Comparison of ENCODE assay signal across 9 cellular contexts in genomic region chr22:31626427-31627150, GRCh38. TPM values are rescaled to one million over a fixed set of nuclear protein-coding genes. Genes with fewer than 3 reads are reported as not detected.
DNase-seq lines count a peak whose midpoint lies in the region; ATAC-seq and TF ChIP-seq lines count a peak whose summit lies in the region.
"Had no signal": no experiment of that assay in that cellular context is flagged by ENCODE, and none has a peak within 500 bp of the region (broad histone marks: within the 10 kb centered on the region; RNA-seq: fewer than 3 reads in every experiment).

No MANE protein-coding gene starts in this region.

- DNase-seq in GM23338 (ENCODE audit: low spot score) (no peak), fibroblast of pulmonary artery (ENCODE audit: low read depth) (peak; percentile 37), gastrocnemius medialis (no peak), BE2C (no peak)
- DNase-seq in activated CD4-positive, CD25-positive, alpha-beta regulatory T cell treated with anti-CD3 and anti-CD28 coated beads, Interleukin-2, amount 50 U/mL, for 72 hours = no peak
- DNase-seq: NCI-H226 had no signal

- peak overlapping the region; percentile 36; the same call in 1 of the 2 replicates for H3K4me3 ChIP-seq in GM23338
- H3K4me3 ChIP-seq in fibroblast of pulmonary artery (replicated peaks; ENCODE audit: low read depth, low read length) = no peak overlapping the region
- H3K4me3 ChIP-seq in gastrocnemius medialis = no peak overlapping the region
- H3K4me3 ChIP-seq in BE2C (ENCODE audit: low read depth, low read length) = no peak overlapping the region; the same call in 1 of the 2 replicates

- H4K20me1 ChIP-seq in GM23338 (replicated peaks; ENCODE audit: insufficient read depth) = peaks cover 24% of the 10 kb centered on the region

- H3K4me2 ChIP-seq in GM23338 = peak overlapping the region; percentile 73; the same call in 1 of the 2 replicates

- peaks cover 66% of the 10 kb centered on the region for H3K79me2 ChIP-seq in GM23338 (replicated peaks; ENCODE audit: insufficient read depth)

- TF ChIP-seq CTCF in GM23338 (conservative IDR thresholded peaks at IDR 0.05; ENCODE audit: low read depth in 2 of 2) (no peak), VCaP (conservative IDR thresholded peaks at IDR 0.05) (no peak), fibroblast of pulmonary artery (IDR thresholded peaks at IDR 0.05; ENCODE audit: low read length, missing control alignments) (no peak), gastrocnemius medialis (IDR thresholded peaks at IDR 0.05 in 4 of 5, conservative IDR thresholded peaks at IDR 0.05 in 1 of 5) (no peak), BE2C (IDR thresholded peaks at IDR 0.05; ENCODE audit: low read depth, low read length) (no peak)

- H3K9me3 Mint-ChIP-seq in GM23338 = no peaks in the 10 kb centered on the region

- H3K4me1 ChIP-seq in GM23338 (ENCODE audit: insufficient read depth) (peaks cover 19% of the 10 kb centered on the region), gastrocnemius medialis (peaks cover 46 to 50% of the 10 kb centered on the region in 2 donors), BE2C (peaks cover 37% of the 10 kb centered on the region)

- TF ChIP-seq POLR2A in gastrocnemius medialis (IDR thresholded peaks at IDR 0.05) = no peak

- peak overlapping the region; percentile 69; the same call in 1 of the 2 replicates for H3K27ac ChIP-seq in GM23338 (ENCODE audit: low read depth)
- H3K27ac ChIP-seq in VCaP = peak overlapping the region; percentile 30; the same call in 1 of the 2 replicates
- peak overlapping the region; percentile 12 to 43 (median 32) for H3K27ac ChIP-seq in gastrocnemius medialis

- peaks cover 46% of the 10 kb centered on the region for H3K4me1 Mint-ChIP-seq in GM23338

- peaks cover 13% of the 10 kb centered on the region for H3K27me3 Mint-ChIP-seq in GM23338 (ENCODE audit: insufficient read depth, low read depth, poor library complexity)

- H3F3A ChIP-seq in GM23338 (replicated peaks; ENCODE audit: low read depth) = peaks cover 8% of the 10 kb centered on the region

- H3K27ac Mint-ChIP-seq in GM23338 = peak overlapping the region; percentile 84; the same call in 1 of the 2 replicates

- peak overlapping the region; percentile 27; the same call in 1 of the 3 replicates for H3K4me3 Mint-ChIP-seq in GM23338

- peaks cover 3% of the 10 kb centered on the region; the same call in 1 of the 3 replicates for H3K36me3 Mint-ChIP-seq in GM23338 (ENCODE audit: low read depth)

- no peaks in the 10 kb centered on the region for H3K9me3 ChIP-seq in gastrocnemius medialis
- H3K9me3 ChIP-seq in BE2C = no peaks in the 10 kb centered on the region

- intact Hi-C loops in gastrocnemius medialis (cut with DNase I; ENCODE audit: low total_unique reads) = no loop called here

- H3K36me3 ChIP-seq in GM23338 (ENCODE audit: insufficient read depth) (no peaks in the 10 kb centered on the region), gastrocnemius medialis (no peaks in the 10 kb centered on the region), BE2C (peaks cover 21% of the 10 kb centered on the region)

- H2AFZ ChIP-seq in GM23338 = no peak overlapping the region

- in situ Hi-C loops in gastrocnemius medialis (cut with MboI; ENCODE audit: low sequenced_read_pairs in 4 of 4) = loop anchor here in 2 of 4 donors (25.0 kb wide), 2 partner anchors 264 to 289 kb away; partner anchors contain the start of gene PATZ1 (in 1 of the 2)

- no peaks in the 10 kb centered on the region for H3K9me2 ChIP-seq in GM23338 (ENCODE audit: insufficient read depth)

- no peaks in the 10 kb centered on the region for H3K27me3 ChIP-seq in GM23338 (ENCODE audit: insufficient read depth)
- no peaks in the 10 kb centered on the region for H3K27me3 ChIP-seq in gastrocnemius medialis
- no peaks in the 10 kb centered on the region for H3K27me3 ChIP-seq in BE2C

- ATAC-seq in GM23338 (no peak), gastrocnemius medialis (no peak), GM19395 (IDR thresholded peaks at IDR 0.05; ENCODE audit: unreplicated experiment) (no peak), GM19351 (IDR thresholded peaks at IDR 0.05; ENCODE audit: unreplicated experiment) (no peak)

TF ChIP-seq in GM23338, 12 proteins besides CTCF, POLR2A, EP300 and RAD21 (continues in another document):
- no peak for TF ChIP-seq ZNF331 (CRISPR knock-in tag; IDR thresholded peaks at IDR 0.05; ENCODE audit: low read depth)
- no peak for TF ChIP-seq POLR2AphosphoS5 (IDR thresholded peaks at IDR 0.05; ENCODE audit: low read depth)
- no peak for TF ChIP-seq NANOG (IDR thresholded peaks at IDR 0.05; ENCODE audit: borderline replicate concordance)
- no peak for TF ChIP-seq REST (IDR thresholded peaks at IDR 0.05; ENCODE audit: unreplicated experiment)
- TF ChIP-seq ZNF114 (CRISPR knock-in tag; IDR thresholded peaks at IDR 0.05) = no peak
- TF ChIP-seq CREB1 (CRISPR knock-in tag; IDR thresholded peaks at IDR 0.05; ENCODE audit: low read depth) = no peak
- no peak for TF ChIP-seq EZH2 (IDR thresholded peaks at IDR 0.05; ENCODE audit: low read depth, unreplicated experiment)
- TF ChIP-seq JUNB (IDR thresholded peaks at IDR 0.05; ENCODE audit: unreplicated experiment) = no peak
- no peak for TF ChIP-seq EZH2phosphoT487 (IDR thresholded peaks at IDR 0.05; ENCODE audit: unreplicated experiment)

RNA-seq across cellular contexts. Expression of gene PISD, which starts 35.4 kb away (rescaled TPM):
- 51.6 and 54.5 TPM in 2 replicates for total RNA-seq in GM23338 (2014; rRNA removed; shearing (Covaris generic))
- polyA plus RNA-seq in GM23338 (2016; fragmentation: Nextera tagmentation; extraction: Ambion mirVana) = 40.7 and 43.1 TPM in 2 replicates
- total RNA-seq in gastrocnemius medialis = 10 to 100 TPM; 15.3 to 19.0 (median 18.5) TPM
- polyA plus RNA-seq in BE2C (2012; ENCODE audit: insufficient read depth, insufficient read length, low read depth) = 107 TPM
